Comparison of ENCODE assay signal across 15 cellular contexts in genomic region chr17:77796201-77796860, GRCh38.
A peak's percentile ranks its signal among the peaks of the same experiment; 100 is the strongest.
DNase-seq lines count a peak whose midpoint lies in the region; ATAC-seq and TF ChIP-seq lines count a peak whose summit lies in the region.
"Had no signal": no experiment of that assay in that cellular context is flagged by ENCODE, and none has a peak within 500 bp of the region (broad histone marks: within the 10 kb centered on the region; RNA-seq: fewer than 3 reads in every experiment).

No MANE protein-coding gene starts in this region.

- H4K20me1 ChIP-seq in GM23248 (ENCODE audit: insufficient read depth), result no peaks in the 10 kb centered on the region
- H4K20me1 ChIP-seq: BLaER1 had no signal

- H3K4me2 ChIP-seq in GM23248 (ENCODE audit: unreplicated experiment), result no peak overlapping the region
- H3K4me2 ChIP-seq: BLaER1 had no signal

- WGBS in GM23248 (ENCODE audit: low coverage in 1 of 2, low lambda C conversion rate in 2 of 2, missing lambda C conversion rate in 2 of 2), 2 experiments, result 27 to 28% methylated on average over 9 of the region's 9 CpGs

- H3K36me3 ChIP-seq in GM23248 (ENCODE audit: low read depth), result no peaks in the 10 kb centered on the region
- no peaks in the 10 kb centered on the region for H3K36me3 ChIP-seq in ascending aorta
- H3K36me3 ChIP-seq in left lung, result no peaks in the 10 kb centered on the region
- no peaks in the 10 kb centered on the region for H3K36me3 ChIP-seq in thoracic aorta
- H3K36me3 ChIP-seq: BLaER1, suprapubic skin had no signal

- H3K9me2 ChIP-seq in GM23248 (ENCODE audit: insufficient read depth), result no peaks in the 10 kb centered on the region

- H3K79me2 ChIP-seq in GM23248 (ENCODE audit: insufficient read depth), result no peaks in the 10 kb centered on the region

- H3K9me3 ChIP-seq in GM23248 (ENCODE audit: low read depth) (no peaks in the 10 kb centered on the region), ascending aorta (no peaks in the 10 kb centered on the region), left lung (no peaks in the 10 kb centered on the region), thoracic aorta (no peaks in the 10 kb centered on the region)
- H3K9me3 ChIP-seq: BLaER1, suprapubic skin had no signal

- intact Hi-C loops in ascending aorta (cut with DNase I) (loop anchor here (1.0 to 5.0 kb wide), 4 partner anchors 14 to 91 kb away; no protein-coding TSS in a partner anchor), left lung (cut with DNase I) (no loop called here)

- in situ Hi-C loops in GM23248 (cut with MboI), result no loop called here

- H3K4me1 ChIP-seq in GM23248 (ENCODE audit: insufficient read depth) (peaks cover 11% of the 10 kb centered on the region; the same call in 1 of the 2 replicates), ascending aorta (peaks cover 6 to 15% of the 10 kb centered on the region in 2 donors), left lung (no peaks in the 10 kb centered on the region), thoracic aorta (ENCODE audit: control insufficient read depth in 1 of 2, low read depth in 2 of 2) (peaks cover 12 to 29% of the 10 kb centered on the region in 2 donors)

- ATAC-seq in left lung (peak; percentile 65), thoracic aorta (ENCODE audit: insufficient number of reproducible peaks, low FRiP score, low read depth) (peak; percentile 88), HG02642 (IDR thresholded peaks at IDR 0.05; ENCODE audit: poor library complexity, unreplicated experiment) (no peak), GM18868 (IDR thresholded peaks at IDR 0.05; ENCODE audit: unreplicated experiment) (no peak)

- H3K9ac ChIP-seq in GM23248, result no peak overlapping the region
- H3K9ac ChIP-seq: BLaER1 had no signal

- TF ChIP-seq CTCF in ascending aorta (IDR thresholded peaks at IDR 0.05) (no peak), left lung (IDR thresholded peaks at IDR 0.05) (no peak), thoracic aorta (IDR thresholded peaks at IDR 0.05) (no peak)

- H2AFZ ChIP-seq in GM23248, result no peak overlapping the region

- DNase-seq in GM23248, result peak; percentile 81
- DNase-seq in ascending aorta (ENCODE audit: low spot score in 2 of 2), result peak; percentile 42 to 92
- DNase-seq in left lung, result no peak
- peak; percentile 59 for DNase-seq in thoracic aorta (ENCODE audit: low spot score)
- DNase-seq in activated CD8-positive, alpha-beta memory T cell treated with anti-CD3 and anti-CD28 coated beads, Interleukin-2, amount 50 U/mL, for 48 hours, result no peak
- DNase-seq: activated CD4-positive, alpha-beta T cell treated with anti-CD3 and anti-CD28 coated beads for 48 hours; activated naive CD4-positive, alpha-beta T cell treated with Interleukin-2 at 50 U/mL for 16 hours; activated T-cell treated with anti-CD3 and anti-CD28 coated beads for 4 hours; NCI-H2171; stimulated activated CD4-positive, alpha-beta T cell treated with anti-CD3 and anti-CD28 coated beads, Interleukin-2, amount 100 ng/mL, for 48 hours had no signal

- no peak overlapping the region for H3K4me3 ChIP-seq in GM23248
- H3K4me3 ChIP-seq in ascending aorta, result no peak overlapping the region
- H3K4me3 ChIP-seq in left lung, result no peak overlapping the region
- H3K4me3 ChIP-seq in thoracic aorta, result no peak overlapping the region
- H3K4me3 ChIP-seq: BLaER1, dorsolateral prefrontal cortex, suprapubic skin had no signal

- H3K27me3 ChIP-seq in GM23248 (replicated peaks; ENCODE audit: insufficient read depth), result peaks cover 2% of the 10 kb centered on the region
- no peaks in the 10 kb centered on the region for H3K27me3 ChIP-seq in ascending aorta
- H3K27me3 ChIP-seq in left lung, result peaks cover 0 to 54% of the 10 kb centered on the region in 2 donors
- H3K27me3 ChIP-seq in thoracic aorta (replicated peaks; ENCODE audit: insufficient read depth), result no peaks in the 10 kb centered on the region
- H3K27me3 ChIP-seq: BLaER1, dorsolateral prefrontal cortex had no signal

- H3F3A ChIP-seq in GM23248 (ENCODE audit: insufficient read depth), result no peaks in the 10 kb centered on the region

- no peak overlapping the region for H3K27ac ChIP-seq in GM23248
- peak overlapping the region; percentile 81 to 88 for H3K27ac ChIP-seq in ascending aorta
- H3K27ac ChIP-seq in left lung, result no peak overlapping the region
- H3K27ac ChIP-seq in thoracic aorta, result peak overlapping the region; percentile 79 to 89
- H3K27ac ChIP-seq: BLaER1, dorsolateral prefrontal cortex, suprapubic skin had no signal

Comparison
In these comparisons a context has a peak if more than half of its experiments do, and no peak if none do; other contexts are left out.
1. DNase-seq: peak in GM23248 (single experiment), ascending aorta (2 of 2) and thoracic aorta (single experiment); none in left lung (0 of 2) and activated CD8-positive, alpha-beta memory T cell treated with anti-CD3 and anti-CD28 coated beads, Interleukin-2, amount 50 U/mL, for 48 hours (single experiment).
2. H3K27ac ChIP-seq: peak in ascending aorta (2 of 2) and thoracic aorta (2 of 2); none in GM23248 (single experiment) and left lung (0 of 2).
3. ATAC-seq: peak in left lung (single experiment) and thoracic aorta (single experiment); none in HG02642 (single experiment) and GM18868 (single experiment).